ENCODE assay signal across 9 cellular contexts in the genomic region with DNA sequence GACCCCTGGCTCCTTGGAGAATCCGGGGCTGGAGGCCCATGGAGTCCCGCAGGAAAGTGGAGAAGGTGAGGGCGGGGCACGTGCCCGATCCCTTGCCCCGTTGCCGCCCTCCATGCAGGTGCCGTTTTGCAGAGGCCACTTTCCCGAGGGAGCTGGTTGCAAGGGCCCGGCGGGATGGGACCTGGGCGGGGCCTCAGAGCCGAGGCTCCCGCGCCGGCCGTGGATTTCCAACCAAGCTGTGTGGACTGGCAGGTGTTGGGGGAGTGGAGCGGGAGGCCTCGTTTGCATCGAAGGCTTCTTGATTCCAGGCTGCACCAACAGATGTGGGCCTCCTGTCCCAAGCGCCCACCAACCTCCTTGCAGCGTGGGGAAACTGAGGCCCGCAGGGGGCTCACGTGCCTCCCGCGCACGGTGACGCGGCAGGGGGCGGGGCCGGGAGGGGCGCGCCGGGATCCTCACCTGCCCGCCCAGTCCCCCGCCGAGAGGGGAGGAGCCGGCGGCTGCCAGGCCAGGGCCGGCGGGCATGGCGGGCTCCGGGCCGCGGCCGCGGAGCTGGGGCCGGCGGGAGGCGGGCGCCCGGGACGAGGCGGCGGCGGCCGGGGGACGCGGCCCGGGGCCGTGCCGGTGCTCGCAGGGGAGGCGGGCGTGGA. TPM values are rescaled to one million over a fixed set of nuclear protein-coding genes. Genes with fewer than 3 reads are reported as not detected.
DNase-seq lines count a peak whose midpoint lies in the region; ATAC-seq and TF ChIP-seq lines count a peak whose summit lies in the region.
"Had no signal": no experiment of that assay in that cellular context is flagged by ENCODE, and none has a peak within 500 bp of the region (broad histone marks: within the 10 kb centered on the region; RNA-seq: fewer than 3 reads in every experiment).

No MANE protein-coding gene starts in this region.

- peak overlapping the region; percentile 52 to 90 (median 72) for H3K4me3 ChIP-seq in breast epithelium
- peak overlapping the region; percentile 61 for H3K4me3 ChIP-seq in thymus (ENCODE audit: low read length)
- H3K4me3 ChIP-seq: A549 had no signal

- WGBS in thymus = 34% methylated on average over 65 of the region's 65 CpGs

- ATAC-seq in GM21576 (IDR thresholded peaks at IDR 0.05; ENCODE audit: unreplicated experiment) = no peak
- ATAC-seq: A549 had no signal

- H3K36me3 ChIP-seq in breast epithelium (no peaks in the 10 kb centered on the region), thymus (ENCODE audit: control insufficient read depth, insufficient read depth) (peaks cover 8% of the 10 kb centered on the region)

- TF ChIP-seq CTCF in breast epithelium (IDR thresholded peaks at IDR 0.05) = no peak

- H3K9me3 ChIP-seq in breast epithelium (no peaks in the 10 kb centered on the region), thymus (ENCODE audit: control insufficient read depth) (no peaks in the 10 kb centered on the region)
- H3K9me3 ChIP-seq: A549 had no signal

- intact Hi-C loops in breast epithelium (cut with DNase I; ENCODE audit: low total_unique reads) = no loop called here

- H3K4me1 ChIP-seq in breast epithelium = peaks cover 0 to 5% of the 10 kb centered on the region in 2 donors
- peaks cover 23% of the 10 kb centered on the region for H3K4me1 ChIP-seq in thymus (ENCODE audit: control insufficient read depth, insufficient read depth, low read length)
- H3K4me1 ChIP-seq: A549 had no signal

- H3K27me3 ChIP-seq in breast epithelium (no peaks in the 10 kb centered on the region), thymus (ENCODE audit: control insufficient read depth, insufficient read depth) (no peaks in the 10 kb centered on the region)

- DNase-seq in NCI-H1417 (lab: John Stamatoyannopoulos, UW) = peak; percentile 74 to 83 (median 76)
- no peak for DNase-seq in NCI-H1417 treated with DMSO at 0.1 percent for 48 hours (lab: John Stamatoyannopoulos, UW)
- DNase-seq in NCI-H1092 (lab: John Stamatoyannopoulos, UW) = peak; percentile 53
- no peak for DNase-seq in breast epithelium (ENCODE audit: low spot score in 2 of 2)
- peak; percentile 85 for DNase-seq in left kidney (ENCODE audit: low read depth, low spot score)
- DNase-seq in NOMO-1 treated with dmso at 0.1 percent for 144 hours (lab: John Stamatoyannopoulos, UW; ENCODE audit: unreplicated experiment) = no peak

- H3K27ac ChIP-seq in breast epithelium (peak overlapping the region; percentile 62 to 68), thymus (ENCODE audit: low read depth) (no peak overlapping the region)
- H3K27ac ChIP-seq: A549 had no signal

- no peak for TF ChIP-seq POLR2A in breast epithelium (IDR thresholded peaks at IDR 0.05)

RNA-seq across cellular contexts. Expression of gene SH3BP2, which starts 24.9 kb away (rescaled TPM):
- 10 to 100 TPM; 40.5 to 74.8 (median 59.3) TPM for total RNA-seq in breast epithelium
- polyA plus RNA-seq in thymus = 43.9 TPM

RNA-seq across cellular contexts. Expression of gene ADD1, which starts 25.8 kb away (rescaled TPM):
- 100 to 1,000 TPM; 161 to 193 (median 181) TPM for total RNA-seq in breast epithelium
- polyA plus RNA-seq in thymus = 247 TPM

Comparison
In these comparisons a context has a peak if more than half of its experiments do, and no peak if none do; other contexts are left out.
1. DNase-seq: peak in NCI-H1417 (3 of 3), NCI-H1092 (single experiment) and left kidney (single experiment); none in NCI-H1417 treated with DMSO at 0.1 percent for 48 hours (single experiment), breast epithelium (0 of 2) and NOMO-1 treated with dmso at 0.1 percent for 144 hours (single experiment).